Comparison of ENCODE assay signal across 1 cellular context in genomic region chr12:25884920-25885234, GRCh38.
TF ChIP-seq lines count a peak whose summit lies in the region.

No MANE protein-coding gene starts in this region.

TF ChIP-seq in GM23338, 12 proteins besides CTCF, POLR2A, EP300 and RAD21 (continued from another document):
- TF ChIP-seq ZNF462 (CRISPR knock-in tag; IDR thresholded peaks at IDR 0.05): no peak
- no peak for TF ChIP-seq REST (IDR thresholded peaks at IDR 0.05; ENCODE audit: unreplicated experiment)
- TF ChIP-seq EZH2phosphoT487 (IDR thresholded peaks at IDR 0.05; ENCODE audit: unreplicated experiment): no peak
- no peak for TF ChIP-seq ETS1 (IDR thresholded peaks at IDR 0.05)
